In genomic region chr19:11451942-11452813, GRCh38 we compare ENCODE assay signal across 1 cellular context.
TF ChIP-seq lines count a peak whose summit lies in the region.

No MANE protein-coding gene starts in this region.

TF ChIP-seq in GM12878, 131 proteins besides CTCF, POLR2A, EP300 and RAD21 (continued from another document):
- TF ChIP-seq BCLAF1 (IDR thresholded peaks at IDR 0.05), result no peak
- no peak for TF ChIP-seq CREB1 (IDR thresholded peaks at IDR 0.05; ENCODE audit: low read depth)
- TF ChIP-seq NR2F1 (conservative IDR thresholded peaks at IDR 0.05), result peak; percentile 49
- no peak for TF ChIP-seq RBBP5 (conservative IDR thresholded peaks at IDR 0.05)
- TF ChIP-seq EED (IDR thresholded peaks at IDR 0.05; ENCODE audit: low read depth), result no peak
- TF ChIP-seq YY1 (IDR thresholded peaks at IDR 0.05; ENCODE audit: low read depth, low read length), result 0 out of 2 replicates have a peak, but pooled peaks have one; percentile 56
- TF ChIP-seq MYC (IDR thresholded peaks at IDR 0.05; ENCODE audit: insufficient read depth, insufficient read length, insufficient replicate concordance, low read length, severe bottlenecking), result no peak
- TF ChIP-seq TCF7 (IDR thresholded peaks at IDR 0.05; ENCODE audit: borderline replicate concordance), result no peak
- no peak for TF ChIP-seq RB1 (IDR thresholded peaks at IDR 0.05; ENCODE audit: borderline replicate concordance)
- TF ChIP-seq SP1 (IDR thresholded peaks at IDR 0.05; ENCODE audit: low read depth, low read length), result no peak
- TF ChIP-seq ZNF622 (IDR thresholded peaks at IDR 0.05), result no peak
- no peak for TF ChIP-seq E2F8 (IDR thresholded peaks at IDR 0.05; ENCODE audit: low read depth, partially characterized antibody)
- peak; percentile 55 for TF ChIP-seq JUNB (IDR thresholded peaks at IDR 0.05)
- TF ChIP-seq ATF7 (IDR thresholded peaks at IDR 0.05; ENCODE audit: low read depth), result peak; percentile 60
- TF ChIP-seq GABPA (IDR thresholded peaks at IDR 0.05; ENCODE audit: low read depth), result no peak
- TF ChIP-seq ELK1 (IDR thresholded peaks at IDR 0.05; ENCODE audit: low read depth, low read length), result no peak
- peak; percentile 90 for TF ChIP-seq MTA2 (IDR thresholded peaks at IDR 0.05; ENCODE audit: low read depth)
- no peak for TF ChIP-seq KLF5 (IDR thresholded peaks at IDR 0.05; ENCODE audit: partially characterized antibody)
- TF ChIP-seq EGR1 (IDR thresholded peaks at IDR 0.05; ENCODE audit: borderline replicate concordance in 1 of 2, low read depth in 2 of 2, low read length in 2 of 2), result peak in 1 of 2 experiments; percentile 91; a peak in 2 of 3 replicates
- TF ChIP-seq MEF2A (IDR thresholded peaks at IDR 0.05; ENCODE audit: insufficient read depth, low read depth, low read length), result 0 out of 2 replicates have a peak, but pooled peaks have one; percentile 36
- no peak for TF ChIP-seq MXI1 (IDR thresholded peaks at IDR 0.05; ENCODE audit: low read depth, low read length)
- TF ChIP-seq IRF4 (IDR thresholded peaks at IDR 0.05; ENCODE audit: low read depth, low read length), result 0 out of 2 replicates have a peak, but pooled peaks have one; percentile 5
- no peak for TF ChIP-seq BACH1 (IDR thresholded peaks at IDR 0.05; ENCODE audit: borderline replicate concordance)
- no peak for TF ChIP-seq CBFB (IDR thresholded peaks at IDR 0.05; ENCODE audit: low read depth)
- peak; percentile 60; the same call in 1 of the 2 replicates for TF ChIP-seq FOXM1 (IDR thresholded peaks at IDR 0.05; ENCODE audit: low read depth, low read length)
- TF ChIP-seq RELB (IDR thresholded peaks at IDR 0.05; ENCODE audit: low read depth), result peak; percentile 31; the same call in 1 of the 2 replicates
- no peak for TF ChIP-seq CEBPZ (IDR thresholded peaks at IDR 0.05; ENCODE audit: low read depth, low read length)
- 0 out of 2 replicates have a peak, but pooled peaks have one; percentile 69 for TF ChIP-seq NBN (IDR thresholded peaks at IDR 0.05)
- no peak for TF ChIP-seq ZSCAN29 (IDR thresholded peaks at IDR 0.05)
- peak; percentile 48; the same call in 1 of the 2 replicates for TF ChIP-seq BCL11A (IDR thresholded peaks at IDR 0.05; ENCODE audit: low read depth, low read length)
- TF ChIP-seq ESRRA (IDR thresholded peaks at IDR 0.05; ENCODE audit: low read length), result no peak
- TF ChIP-seq POLR2AphosphoS5 (IDR thresholded peaks at IDR 0.05; ENCODE audit: low read length), result no peak
- no peak for TF ChIP-seq TAF1 (IDR thresholded peaks at IDR 0.05; ENCODE audit: borderline replicate concordance, low read depth, low read length)
- no peak for TF ChIP-seq LARP7 (IDR thresholded peaks at IDR 0.05)
- TF ChIP-seq NFIC (IDR thresholded peaks at IDR 0.05; ENCODE audit: low read depth, low read length), result 0 out of 2 replicates have a peak, but pooled peaks have one; percentile 34
- TF ChIP-seq ZBTB4 (CRISPR knock-in tag; IDR thresholded peaks at IDR 0.05), result no peak
- TF ChIP-seq HCFC1 (IDR thresholded peaks at IDR 0.05; ENCODE audit: low read length), result no peak
- peak; percentile 62 to 63; a peak in 3 of 4 replicates for TF ChIP-seq BHLHE40 (IDR thresholded peaks at IDR 0.05; ENCODE audit: borderline replicate concordance in 1 of 2, low read depth in 2 of 2, low read length in 1 of 2)
- no peak for TF ChIP-seq PRDM15 (CRISPR knock-in tag; IDR thresholded peaks at IDR 0.05)
- TF ChIP-seq STAT3 (IDR thresholded peaks at IDR 0.05; ENCODE audit: low read depth, low read length), result no peak
- no peak for TF ChIP-seq HDAC2 (IDR thresholded peaks at IDR 0.05)
- peak; percentile 48; the same call in 1 of the 2 replicates for TF ChIP-seq IKZF1 (conservative IDR thresholded peaks at IDR 0.05)
- peak in 1 of 2 experiments; percentile 17; a peak in 2 of 4 replicates for TF ChIP-seq IKZF2 (IDR thresholded peaks at IDR 0.05)
TF ChIP-seq in GM12878: peak in this region for 25.
